In genomic region chr16:14510939-14511797, GRCh38 we compare ENCODE assay signal across 1 cellular context.
TF ChIP-seq lines count a peak whose summit lies in the region.

No MANE protein-coding gene starts in this region.

TF ChIP-seq in HepG2, 621 proteins besides CTCF, POLR2A, EP300 and RAD21 (continued from another document and continues in another):
- TF ChIP-seq ZNF629 (CRISPR knock-in tag; conservative IDR thresholded peaks at IDR 0.05): no peak; the same call in 1 of the 2 replicates
- TF ChIP-seq ZNF772 (CRISPR knock-in tag; IDR thresholded peaks at IDR 0.05): no peak
- no peak for TF ChIP-seq E2F5 (CRISPR knock-in tag; conservative IDR thresholded peaks at IDR 0.05)
- no peak for TF ChIP-seq AGO2 (optimal IDR thresholded peaks at IDR 0.05; ENCODE audit: low read depth, low read length)
- no peak for TF ChIP-seq ZBTB2 (CRISPR knock-in tag; IDR thresholded peaks at IDR 0.05; ENCODE audit: low read depth)
- peak; percentile 92 for TF ChIP-seq FOSL2 (CRISPR knock-in tag; IDR thresholded peaks at IDR 0.05)
- TF ChIP-seq ZNF562 (CRISPR knock-in tag; IDR thresholded peaks at IDR 0.05; ENCODE audit: borderline replicate concordance): no peak
- TF ChIP-seq PAF1 (CRISPR knock-in tag; IDR thresholded peaks at IDR 0.05): no peak
- TF ChIP-seq GATAD1 (CRISPR knock-in tag; IDR thresholded peaks at IDR 0.05): no peak
- TF ChIP-seq ZNF510 (CRISPR knock-in tag; IDR thresholded peaks at IDR 0.05; ENCODE audit: low read depth): peak; percentile 72; the same call in 1 of the 2 replicates
- TF ChIP-seq SRSF4 (IDR thresholded peaks at IDR 0.05; ENCODE audit: low read depth, low read length, poor library complexity, severe bottlenecking): no peak
- no peak for TF ChIP-seq BORCS8-MEF2B (CRISPR knock-in tag; IDR thresholded peaks at IDR 0.05)
- TF ChIP-seq NFE2 (CRISPR knock-in tag; IDR thresholded peaks at IDR 0.05): peak; percentile 39; the same call in 1 of the 2 replicates
- TF ChIP-seq MATR3 (CRISPR knock-in tag; IDR thresholded peaks at IDR 0.05): no peak
- TF ChIP-seq CCAR2 (optimal IDR thresholded peaks at IDR 0.05; ENCODE audit: low read depth, low read length): no peak
- no peak for TF ChIP-seq TAF1 (CRISPR knock-in tag; IDR thresholded peaks at IDR 0.05)
- TF ChIP-seq TBL1XR1 (IDR thresholded peaks at IDR 0.05; ENCODE audit: borderline replicate concordance, low read length, partially characterized antibody): peak; percentile 94
- no peak for TF ChIP-seq PRDM4 (CRISPR knock-in tag; IDR thresholded peaks at IDR 0.05; ENCODE audit: borderline replicate concordance)
- TF ChIP-seq ZC3H13 (CRISPR knock-in tag; IDR thresholded peaks at IDR 0.05): no peak
- TF ChIP-seq RELA (CRISPR knock-in tag; IDR thresholded peaks at IDR 0.05): no peak
- peak; percentile 87 for TF ChIP-seq ZBTB7B (CRISPR knock-in tag; IDR thresholded peaks at IDR 0.05)
- peak; percentile 91 for TF ChIP-seq KDM1A (CRISPR knock-in tag; IDR thresholded peaks at IDR 0.05)
- TF ChIP-seq NFYC (CRISPR knock-in tag; IDR thresholded peaks at IDR 0.05): no peak; the same call in 1 of the 2 replicates
- peak; percentile 80 for TF ChIP-seq TCF7 (IDR thresholded peaks at IDR 0.05; ENCODE audit: low read depth)
- peak; percentile 36; the same call in 1 of the 2 replicates for TF ChIP-seq ZKSCAN1 (IDR thresholded peaks at IDR 0.05; ENCODE audit: low read length)
- no peak for TF ChIP-seq TSC22D2 (CRISPR knock-in tag; IDR thresholded peaks at IDR 0.05; ENCODE audit: borderline replicate concordance)
- TF ChIP-seq PHF5A (CRISPR knock-in tag; IDR thresholded peaks at IDR 0.05; ENCODE audit: low read depth, unreplicated experiment): peak; percentile 62
- TF ChIP-seq ZNF12 (CRISPR knock-in tag; IDR thresholded peaks at IDR 0.05): no peak
- 0 out of 2 replicates have a peak, but pooled peaks have one; percentile 4 for TF ChIP-seq AFF4 (CRISPR knock-in tag; IDR thresholded peaks at IDR 0.05)
- TF ChIP-seq ZZZ3 (CRISPR knock-in tag; IDR thresholded peaks at IDR 0.05; ENCODE audit: borderline replicate concordance): no peak
- no peak for TF ChIP-seq TEF (CRISPR knock-in tag; IDR thresholded peaks at IDR 0.05)
- no peak for TF ChIP-seq RFX5 (IDR thresholded peaks at IDR 0.05; ENCODE audit: low read depth, low read length)
- peak; percentile 86; the same call in 1 of the 2 replicates for TF ChIP-seq ZNF230 (CRISPR knock-in tag; IDR thresholded peaks at IDR 0.05)
- no peak; the same call in 1 of the 2 replicates for TF ChIP-seq FUBP1 (CRISPR knock-in tag; IDR thresholded peaks at IDR 0.05; ENCODE audit: borderline replicate concordance)
- no peak for TF ChIP-seq HNRNPUL1 (IDR thresholded peaks at IDR 0.05; ENCODE audit: low read depth, low read length)
- no peak for TF ChIP-seq ZNF260 (CRISPR knock-in tag; IDR thresholded peaks at IDR 0.05; ENCODE audit: borderline replicate concordance, low read depth)
- TF ChIP-seq HNF1A (IDR thresholded peaks at IDR 0.05; ENCODE audit: low read depth): peak; percentile 77; the same call in 1 of the 2 replicates
- TF ChIP-seq HNF1A (CRISPR knock-in tag; IDR thresholded peaks at IDR 0.05; ENCODE audit: borderline replicate concordance): peak; percentile 80; the same call in 1 of the 2 replicates
- TF ChIP-seq BRCA1 (CRISPR knock-in tag; IDR thresholded peaks at IDR 0.05): peak; percentile 83
- peak; percentile 85; the same call in 1 of the 2 replicates for TF ChIP-seq HOXA3 (CRISPR knock-in tag; IDR thresholded peaks at IDR 0.05)
- TF ChIP-seq GFI1 (CRISPR knock-in tag; IDR thresholded peaks at IDR 0.05; ENCODE audit: borderline replicate concordance): peak; percentile 88
- TF ChIP-seq ZSCAN20 (CRISPR knock-in tag; IDR thresholded peaks at IDR 0.05; ENCODE audit: borderline replicate concordance): peak; percentile 70; the same call in 1 of the 2 replicates
- TF ChIP-seq PBX2 (CRISPR knock-in tag; IDR thresholded peaks at IDR 0.05): no peak
- no peak for TF ChIP-seq ZNF251 (CRISPR knock-in tag; IDR thresholded peaks at IDR 0.05)
- TF ChIP-seq ZFP91 (CRISPR knock-in tag; IDR thresholded peaks at IDR 0.05; ENCODE audit: borderline replicate concordance): no peak; the same call in 1 of the 2 replicates
- peak; percentile 86 for TF ChIP-seq ZNF644 (CRISPR knock-in tag; IDR thresholded peaks at IDR 0.05; ENCODE audit: low read depth)
